9 cellular contexts compared by ENCODE assay signal in the genomic region with DNA sequence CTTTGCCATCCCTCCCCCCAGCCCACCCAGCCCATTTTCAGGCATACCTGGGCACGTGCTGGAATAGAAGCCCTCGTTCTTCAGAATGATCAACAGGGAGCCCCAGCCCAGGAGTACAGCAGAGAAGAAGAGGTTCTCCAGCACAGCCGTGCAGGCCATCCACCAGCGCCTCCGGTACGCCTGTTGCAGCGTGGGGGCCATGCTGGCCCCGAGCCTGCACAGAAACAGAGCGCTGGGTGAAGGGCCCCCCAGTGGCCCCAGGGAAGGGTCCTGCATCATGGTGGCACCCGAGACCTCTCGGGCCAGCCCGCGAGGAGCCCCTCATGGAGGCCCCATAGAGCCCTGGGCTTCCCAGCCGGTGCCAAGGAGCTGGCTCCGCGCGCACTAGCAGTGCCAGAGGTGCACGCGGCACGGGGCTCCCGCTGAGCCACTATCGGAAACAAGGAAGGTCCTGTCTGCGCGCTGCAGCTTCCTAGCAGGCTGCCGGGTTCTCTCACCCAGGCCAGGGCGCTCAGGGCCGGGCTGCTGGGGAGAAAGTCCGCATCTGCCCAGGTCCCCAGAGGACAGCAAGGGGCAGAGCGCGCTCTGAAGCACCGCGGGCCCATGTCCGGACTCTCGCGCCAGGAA. TPM values are rescaled to one million over a fixed set of nuclear protein-coding genes. Genes with fewer than 3 reads are reported as not detected.
DNase-seq lines count a peak whose midpoint lies in the region; ATAC-seq and TF ChIP-seq lines count a peak whose summit lies in the region.
"Had no signal": no experiment of that assay in that cellular context is flagged by ENCODE, and none has a peak within 500 bp of the region (broad histone marks: within the 10 kb centered on the region; RNA-seq: fewer than 3 reads in every experiment).

No MANE protein-coding gene starts in this region.

- H3K9me3 ChIP-seq in A673 (ENCODE audit: low read depth, low read length, poor library complexity, severe bottlenecking) (no peaks in the 10 kb centered on the region), SK-N-MC (ENCODE audit: low read depth, low read length) (no peaks in the 10 kb centered on the region), liver (ENCODE audit: control insufficient read depth in 4 of 4, low read length in 3 of 4) (no peaks in the 10 kb centered on the region)

- WGBS in liver: 7% methylated on average over 35 of the region's 35 CpGs

- H3K36me3 ChIP-seq in A673 (ENCODE audit: insufficient read depth, low read length, poor library complexity, severe bottlenecking) (no peaks in the 10 kb centered on the region), SK-N-MC (ENCODE audit: insufficient read depth, low read length) (no peaks in the 10 kb centered on the region), liver (ENCODE audit: control insufficient read depth in 4 of 4, insufficient read depth in 3 of 4, low read depth in 1 of 4, low read length in 3 of 4) (peaks cover 0 to 8% (median 2%) of the 10 kb centered on the region in 4 donors)

- H3K27ac ChIP-seq in A673 (ENCODE audit: low read depth, low read length, poor library complexity, severe bottlenecking) (peak overlapping the region; percentile 63), SK-N-MC (no peak overlapping the region), liver (ENCODE audit: low read depth in 1 of 2, low read length in 2 of 2) (peak overlapping the region; percentile 79 to 84)

- peak overlapping the region; percentile 95 for H3K27ac Mint-ChIP-seq in stimulated activated effector memory CD8-positive, alpha-beta T cell treated with anti-CD3 and anti-CD28 coated beads, Interleukin-12 subunit alpha, Interleukin-12 subunit beta, amount 100 ng/mL, for 72 hours

- BruUV-seq in A673 (replicated peaks; lab: Mats Ljungman, UMichigan): no TSS peak

- H3K4me3 ChIP-seq in A673 (ENCODE audit: low read depth, low read length, poor library complexity, severe bottlenecking) (peak overlapping the region; percentile 76), SK-N-MC (peak overlapping the region; percentile 92), liver (ENCODE audit: low read depth in 1 of 3, low read length in 3 of 3) (peak overlapping the region; percentile 79 to 97 (median 93))

- TF ChIP-seq CTCF in A673 (conservative IDR thresholded peaks at IDR 0.05; ENCODE audit: low read depth, low read length): no peak
- TF ChIP-seq CTCF in liver (IDR thresholded peaks at IDR 0.05; ENCODE audit: low read depth, low read length, missing input control): no peak

- no peaks in the 10 kb centered on the region for H3K9me3 Mint-ChIP-seq in stimulated activated effector memory CD8-positive, alpha-beta T cell treated with anti-CD3 and anti-CD28 coated beads, Interleukin-12 subunit alpha, Interleukin-12 subunit beta, amount 100 ng/mL, for 72 hours

- intact Hi-C loops in A673 (cut with micrococcal nuclease; ENCODE audit: unreplicated experiment): no loop called here

- no peaks in the 10 kb centered on the region for H3K36me3 Mint-ChIP-seq in stimulated activated effector memory CD8-positive, alpha-beta T cell treated with anti-CD3 and anti-CD28 coated beads, Interleukin-12 subunit alpha, Interleukin-12 subunit beta, amount 100 ng/mL, for 72 hours

- POLR2A ChIA-PET in A673 (lab: Charles Lee; ENCODE audit: low non-redundant PET): no interaction called here

- TF ChIP-seq RAD21 in liver (IDR thresholded peaks at IDR 0.05): no peak

- H3K27me3 ChIP-seq in A673 (replicated peaks; ENCODE audit: insufficient read depth, low read depth, low read length, poor library complexity) (no peaks in the 10 kb centered on the region), liver (ENCODE audit: control insufficient read depth in 4 of 4, insufficient read depth in 4 of 4, low read length in 3 of 4) (no peaks in the 10 kb centered on the region)

- H3K9ac ChIP-seq in SK-N-MC (ENCODE audit: insufficient read length) (peak overlapping the region; percentile 78), liver (ENCODE audit: low read depth in 1 of 2, low read length in 2 of 2) (peak overlapping the region; percentile 16 to 64)

- CTCF ChIA-PET in A673 (lab: Charles Lee): interaction anchor here (1.3 kb wide), 1 partner anchor 12 kb away, joined by 6 read pairs; no protein-coding TSS in a partner anchor

- peak overlapping the region; percentile 96 for H3K4me3 Mint-ChIP-seq in stimulated activated effector memory CD8-positive, alpha-beta T cell treated with anti-CD3 and anti-CD28 coated beads, Interleukin-12 subunit alpha, Interleukin-12 subunit beta, amount 100 ng/mL, for 72 hours

- ATAC-seq in GM18868 (IDR thresholded peaks at IDR 0.05; ENCODE audit: unreplicated experiment) (peak; percentile 32), HG03354 (IDR thresholded peaks at IDR 0.05; ENCODE audit: poor library complexity, severe bottlenecking, unreplicated experiment) (peak; percentile 38)
- peak; percentile 55 for ATAC-seq in stimulated activated effector memory CD8-positive, alpha-beta T cell treated with anti-CD3 and anti-CD28 coated beads, Interleukin-12 subunit alpha, Interleukin-12 subunit beta, amount 100 ng/mL, for 72 hours

- peaks cover 17% of the 10 kb centered on the region for H3K4me1 Mint-ChIP-seq in stimulated activated effector memory CD8-positive, alpha-beta T cell treated with anti-CD3 and anti-CD28 coated beads, Interleukin-12 subunit alpha, Interleukin-12 subunit beta, amount 100 ng/mL, for 72 hours

- DNase-seq in A673 (ENCODE audit: low spot score) (peak; percentile 62), SK-N-MC (ENCODE audit: low read depth, low spot score) (no peak), midbrain (lab: John Stamatoyannopoulos, UW) (no peak)
- peak; percentile 9 for DNase-seq in central memory CD4-positive, alpha-beta T cell
- peak in 1 of 2 donors; percentile 66 for DNase-seq in stimulated activated effector memory CD8-positive, alpha-beta T cell treated with anti-CD3 and anti-CD28 coated beads, Interleukin-12 subunit alpha, Interleukin-12 subunit beta, amount 100 ng/mL, for 72 hours (ENCODE audit: low spot score in 2 of 2)

- H3K4me1 ChIP-seq in A673 (ENCODE audit: insufficient read depth, low read length, poor library complexity, severe bottlenecking): peaks cover 28% of the 10 kb centered on the region
- peaks cover 1 to 29% (median 22%) of the 10 kb centered on the region in 4 donors for H3K4me1 ChIP-seq in liver (ENCODE audit: control insufficient read depth in 4 of 4, insufficient read depth in 4 of 4, low read length in 3 of 4)

TF ChIP-seq in liver, 16 proteins besides CTCF, POLR2A, EP300 and RAD21:
- TF ChIP-seq HNF4G (IDR thresholded peaks at IDR 0.05): no peak
- TF ChIP-seq RXRA (IDR thresholded peaks at IDR 0.05): no peak
- TF ChIP-seq, protein P1, sequence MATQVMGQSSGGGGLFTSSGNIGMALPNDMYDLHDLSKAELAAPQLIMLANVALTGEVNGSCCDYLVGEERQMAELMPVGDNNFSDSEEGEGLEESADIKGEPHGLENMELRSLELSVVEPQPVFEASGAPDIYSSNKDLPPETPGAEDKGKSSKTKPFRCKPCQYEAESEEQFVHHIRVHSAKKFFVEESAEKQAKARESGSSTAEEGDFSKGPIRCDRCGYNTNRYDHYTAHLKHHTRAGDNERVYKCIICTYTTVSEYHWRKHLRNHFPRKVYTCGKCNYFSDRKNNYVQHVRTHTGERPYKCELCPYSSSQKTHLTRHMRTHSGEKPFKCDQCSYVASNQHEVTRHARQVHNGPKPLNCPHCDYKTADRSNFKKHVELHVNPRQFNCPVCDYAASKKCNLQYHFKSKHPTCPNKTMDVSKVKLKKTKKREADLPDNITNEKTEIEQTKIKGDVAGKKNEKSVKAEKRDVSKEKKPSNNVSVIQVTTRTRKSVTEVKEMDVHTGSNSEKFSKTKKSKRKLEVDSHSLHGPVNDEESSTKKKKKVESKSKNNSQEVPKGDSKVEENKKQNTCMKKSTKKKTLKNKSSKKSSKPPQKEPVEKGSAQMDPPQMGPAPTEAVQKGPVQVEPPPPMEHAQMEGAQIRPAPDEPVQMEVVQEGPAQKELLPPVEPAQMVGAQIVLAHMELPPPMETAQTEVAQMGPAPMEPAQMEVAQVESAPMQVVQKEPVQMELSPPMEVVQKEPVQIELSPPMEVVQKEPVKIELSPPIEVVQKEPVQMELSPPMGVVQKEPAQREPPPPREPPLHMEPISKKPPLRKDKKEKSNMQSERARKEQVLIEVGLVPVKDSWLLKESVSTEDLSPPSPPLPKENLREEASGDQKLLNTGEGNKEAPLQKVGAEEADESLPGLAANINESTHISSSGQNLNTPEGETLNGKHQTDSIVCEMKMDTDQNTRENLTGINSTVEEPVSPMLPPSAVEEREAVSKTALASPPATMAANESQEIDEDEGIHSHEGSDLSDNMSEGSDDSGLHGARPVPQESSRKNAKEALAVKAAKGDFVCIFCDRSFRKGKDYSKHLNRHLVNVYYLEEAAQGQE (IDR thresholded peaks at IDR 0.05): no peak
- no peak for TF ChIP-seq JUND (IDR thresholded peaks at IDR 0.05)
- no peak for TF ChIP-seq TAF1 (conservative IDR thresholded peaks at IDR 0.05)
- TF ChIP-seq FOXA1 (IDR thresholded peaks at IDR 0.05): no peak
- no peak for TF ChIP-seq SP1 (IDR thresholded peaks at IDR 0.05)
- TF ChIP-seq, protein P2, sequence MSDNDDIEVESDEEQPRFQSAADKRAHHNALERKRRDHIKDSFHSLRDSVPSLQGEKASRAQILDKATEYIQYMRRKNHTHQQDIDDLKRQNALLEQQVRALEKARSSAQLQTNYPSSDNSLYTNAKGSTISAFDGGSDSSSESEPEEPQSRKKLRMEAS (IDR thresholded peaks at IDR 0.05): no peak
- TF ChIP-seq, protein P3, sequence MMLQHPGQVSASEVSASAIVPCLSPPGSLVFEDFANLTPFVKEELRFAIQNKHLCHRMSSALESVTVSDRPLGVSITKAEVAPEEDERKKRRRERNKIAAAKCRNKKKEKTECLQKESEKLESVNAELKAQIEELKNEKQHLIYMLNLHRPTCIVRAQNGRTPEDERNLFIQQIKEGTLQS (IDR thresholded peaks at IDR 0.05): no peak
- no peak for TF ChIP-seq FOXA2 (IDR thresholded peaks at IDR 0.05)
- TF ChIP-seq EGR1 (IDR thresholded peaks at IDR 0.05; ENCODE audit: low read depth in 2 of 2): no peak
- TF ChIP-seq GABPA (IDR thresholded peaks at IDR 0.05 in 1 of 2, conservative IDR thresholded peaks at IDR 0.05 in 1 of 2): no peak

RNA-seq across cellular contexts. Expression of a gene that starts 1.5 kb away (rescaled TPM):
- 18.4 and 20.5 TPM in 2 replicates for total RNA-seq in A673 (2021)
- total RNA-seq in liver: 100 to 1,000 TPM; 107 to 171 TPM
- polyA plus RNA-seq in liver: 100 to 1,000 TPM in 1 of 2 donors, 10 to 100 TPM in 1; 85.6 to 108 TPM

RNA-seq across cellular contexts. Expression of a gene that starts 16.5 kb away (rescaled TPM):
- total RNA-seq in A673 (2021): 165 and 176 TPM in 2 replicates
- 10 to 100 TPM; 19.8 to 23.7 TPM for total RNA-seq in liver
- polyA plus RNA-seq in liver: 10 to 100 TPM; 36.9 to 77.4 TPM

RNA-seq across cellular contexts. Expression of a gene that starts 23.4 kb away (rescaled TPM):
- total RNA-seq in A673 (2021) (not detected in 2 replicates), liver (not detected)
- polyA plus RNA-seq in liver: not detected
- total RNA-seq: pulmonary artery endothelial cell had no signal

RNA-seq across cellular contexts. Expression of a gene that starts 53.4 kb away (rescaled TPM):
- total RNA-seq in A673 (2021) (30.4 and 38.8 TPM in 2 replicates), liver (10 to 100 TPM; 18.6 to 44.8 TPM)
- 10 to 100 TPM; 85.4 to 97.2 TPM for polyA plus RNA-seq in liver

RNA-seq across cellular contexts. Expression of a gene that starts 53.7 kb away (rescaled TPM):
- total RNA-seq in A673 (2021) (5.2 and 7.0 TPM in 2 replicates), liver (under 1 TPM; 0.75 to 0.89 TPM)
- 10 to 100 TPM in 1 of 2 donors, 1 to 10 TPM in 1; 5.5 to 18.1 TPM for polyA plus RNA-seq in liver

Comparison
In these comparisons a context has a peak if more than half of its experiments do, and no peak if none do; other contexts are left out.
1. DNase-seq: peak in A673 (single experiment) and central memory CD4-positive, alpha-beta T cell (single experiment); none in SK-N-MC (single experiment) and midbrain (single experiment).
2. Peak in every context shown above with its lines, with median percentiles within 50 percentile points of each other: H3K4me3 ChIP-seq and ATAC-seq.